8 cellular contexts compared by ENCODE assay signal in genomic region chr20:50540620-50541605, GRCh38. TPM values are rescaled to one million over a fixed set of nuclear protein-coding genes. Genes with fewer than 3 reads are reported as not detected.
DNase-seq lines count a peak whose midpoint lies in the region; ATAC-seq and FAIRE-seq lines count a peak whose summit lies in the region.

No MANE protein-coding gene starts in this region.

- H3K4me1 Mint-ChIP-seq in CD8-positive, alpha-beta memory T cell = peaks cover 74 to 85% (median 85%) of the 10 kb centered on the region in 3 donors
- peaks cover 60 to 93% (median 82%) of the 10 kb centered on the region in 7 donors for H3K4me1 Mint-ChIP-seq in naive thymus-derived CD4-positive, alpha-beta T cell

- DNase-seq in CD8-positive, alpha-beta memory T cell = no peak
- DNase-seq in cerebellar cortex (ENCODE audit: low spot score) (peak; percentile 46), NCI-H2196 (lab: John Stamatoyannopoulos, UW; ENCODE audit: unreplicated experiment) (no peak), frontal cortex (ENCODE audit: low spot score in 2 of 2) (no peak), NCI-H526 treated with DMSO at 0.1 percent for 48 hours (lab: John Stamatoyannopoulos, UW) (no peak)
- DNase-seq in naive thymus-derived CD4-positive, alpha-beta T cell = no peak

- POLR2A ChIA-PET in CD8-positive, alpha-beta memory T cell (lab: Charles Lee) = interaction anchor here (0.6 kb wide), 1 partner anchor 91 kb away, joined by 6 read pairs; no protein-coding TSS in a partner anchor
- POLR2A ChIA-PET in naive thymus-derived CD4-positive, alpha-beta T cell (lab: Charles Lee) = interaction anchor here (1.1 to 3.7 kb wide), 3 partner anchors 10 to 30 kb away, joined by 3 to 17 read pairs (median 6); partner anchors contain the start of gene PTPN1

- H3K27ac ChIP-seq in CD8-positive, alpha-beta memory T cell (ENCODE audit: low read depth, low read length) = no peak overlapping the region
- no peak overlapping the region for H3K27ac ChIP-seq in naive thymus-derived CD4-positive, alpha-beta T cell (ENCODE audit: low read depth, low read length)

- H3K4me3 ChIP-seq in CD8-positive, alpha-beta memory T cell (ENCODE audit: low read length) = no peak overlapping the region
- no peak overlapping the region for H3K4me3 ChIP-seq in naive thymus-derived CD4-positive, alpha-beta T cell (ENCODE audit: low read length)

- H3K27me3 Mint-ChIP-seq in CD8-positive, alpha-beta memory T cell = no peaks in the 10 kb centered on the region
- no peaks in the 10 kb centered on the region for H3K27me3 Mint-ChIP-seq in naive thymus-derived CD4-positive, alpha-beta T cell

- CTCF ChIA-PET in CD8-positive, alpha-beta memory T cell (lab: Charles Lee) = interaction anchor here (0.9 kb wide), 1 partner anchor 63 kb away, joined by 3 read pairs; no protein-coding TSS in a partner anchor
- CTCF ChIA-PET in naive thymus-derived CD4-positive, alpha-beta T cell (lab: Charles Lee) = interaction anchor here (1.2 kb wide), 2 partner anchors 29 to 36 kb away, joined by 4 to 5 read pairs; no protein-coding TSS in a partner anchor

- no peaks in the 10 kb centered on the region for H3K36me3 ChIP-seq in CD8-positive, alpha-beta memory T cell (ENCODE audit: insufficient read depth, low read length)
- peaks cover 0 to 4% (median 0%) of the 10 kb centered on the region in 3 experiments for H3K36me3 ChIP-seq in naive thymus-derived CD4-positive, alpha-beta T cell (ENCODE audit: control insufficient read depth in 2 of 3, insufficient read depth in 3 of 3, low read length in 3 of 3)

- no peaks in the 10 kb centered on the region for H3K9me3 ChIP-seq in CD8-positive, alpha-beta memory T cell (ENCODE audit: low read length)
- H3K9me3 ChIP-seq in naive thymus-derived CD4-positive, alpha-beta T cell (ENCODE audit: control insufficient read depth in 2 of 3, low read length in 3 of 3) = no peaks in the 10 kb centered on the region

- H3K27me3 ChIP-seq in CD8-positive, alpha-beta memory T cell (ENCODE audit: insufficient read depth, low read length, poor library complexity, severe bottlenecking) = no peaks in the 10 kb centered on the region
- H3K27me3 ChIP-seq in naive thymus-derived CD4-positive, alpha-beta T cell (ENCODE audit: control insufficient read depth in 2 of 2, insufficient read depth in 2 of 2, low read length in 2 of 2) = no peaks in the 10 kb centered on the region

- peaks cover 0 to 29% (median 0%) of the 10 kb centered on the region in 3 donors for H3K36me3 Mint-ChIP-seq in CD8-positive, alpha-beta memory T cell
- peaks cover 0 to 31% (median 26%) of the 10 kb centered on the region in 5 donors for H3K36me3 Mint-ChIP-seq in naive thymus-derived CD4-positive, alpha-beta T cell

- intact Hi-C loops in naive thymus-derived CD4-positive, alpha-beta T cell (cut with micrococcal nuclease) = no loop called here

- peaks cover 60% of the 10 kb centered on the region for H3K4me1 ChIP-seq in CD8-positive, alpha-beta memory T cell (ENCODE audit: insufficient read depth, low read length)
- peaks cover 13 to 34% of the 10 kb centered on the region in 2 donors for H3K4me1 ChIP-seq in naive thymus-derived CD4-positive, alpha-beta T cell (ENCODE audit: control insufficient read depth in 2 of 2, insufficient read depth in 2 of 2, low read length in 2 of 2)

- peak overlapping the region in 3 of 8 donors; percentile 9 to 43 (median 37) for H3K27ac Mint-ChIP-seq in CD8-positive, alpha-beta memory T cell
- H3K27ac Mint-ChIP-seq in naive thymus-derived CD4-positive, alpha-beta T cell = peak overlapping the region in 8 of 9 donors; percentile 3 to 87 (median 54)

- ATAC-seq in HG03432 (IDR thresholded peaks at IDR 0.05; ENCODE audit: unreplicated experiment) = peak; percentile 13
- ATAC-seq in naive thymus-derived CD4-positive, alpha-beta T cell = no peak
- no peak for ATAC-seq in HG03175 (IDR thresholded peaks at IDR 0.05; ENCODE audit: unreplicated experiment)

- no peak for FAIRE-seq in frontal cortex (lab: Jason Lieb, UNC)

- H3K9me3 Mint-ChIP-seq in CD8-positive, alpha-beta memory T cell = no peaks in the 10 kb centered on the region
- peaks cover 0 to 4% (median 0%) of the 10 kb centered on the region in 11 donors for H3K9me3 Mint-ChIP-seq in naive thymus-derived CD4-positive, alpha-beta T cell

- H3K4me3 Mint-ChIP-seq in CD8-positive, alpha-beta memory T cell = peak overlapping the region in 5 of 7 donors; percentile 19 to 78 (median 26)
- H3K4me3 Mint-ChIP-seq in naive thymus-derived CD4-positive, alpha-beta T cell = peak overlapping the region in 7 of 10 donors; percentile 6 to 59 (median 32)

RNA-seq across cellular contexts. Expression of gene PTPN1, which starts 30.7 kb away (rescaled TPM):
- 10 to 100 TPM; 64.2 to 67.3 TPM for total RNA-seq in CD8-positive, alpha-beta memory T cell
- polyA plus RNA-seq in CD8-positive, alpha-beta memory T cell = 35.7 TPM
- 10 to 100 TPM; 53.9 to 80.5 (median 60.2) TPM for total RNA-seq in naive thymus-derived CD4-positive, alpha-beta T cell
- polyA plus RNA-seq in naive thymus-derived CD4-positive, alpha-beta T cell = 10 to 100 TPM; 30.4 to 34.7 TPM
- 15.9 TPM for total RNA-seq in frontal cortex
